In the genomic region with DNA sequence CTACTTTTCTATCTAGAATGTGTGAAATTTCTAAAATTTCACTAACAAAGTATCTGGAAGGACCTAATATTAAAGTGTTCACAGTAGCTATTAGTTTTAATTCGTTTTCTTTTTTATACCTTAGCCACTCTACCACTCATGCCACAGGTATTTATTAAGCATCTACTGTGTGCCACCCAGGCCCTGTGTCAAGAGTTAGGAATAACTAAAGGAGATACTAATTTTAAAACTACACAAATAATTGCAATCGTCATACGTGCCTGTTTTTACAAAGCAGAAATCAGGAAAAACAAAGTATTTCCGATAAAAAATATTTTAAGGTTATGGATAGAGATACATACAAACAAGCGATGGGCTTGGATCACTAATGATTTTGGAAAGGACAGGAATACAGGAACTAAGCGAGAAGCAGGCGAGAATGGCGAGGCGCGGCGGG, we compare ENCODE assay signal across 10 cellular contexts. TPM values are rescaled to one million over a fixed set of nuclear protein-coding genes. Genes with fewer than 3 reads are reported as not detected.
DNase-seq lines count a peak whose midpoint lies in the region; ATAC-seq and TF ChIP-seq lines count a peak whose summit lies in the region.
"Had no signal": no experiment of that assay in that cellular context is flagged by ENCODE, and none has a peak within 500 bp of the region (broad histone marks: within the 10 kb centered on the region; RNA-seq: fewer than 3 reads in every experiment).

No MANE protein-coding gene starts in this region.

- peak overlapping the region; percentile 98 for H3K27ac ChIP-seq in left ventricle myocardium inferior (replicated peaks)
- H3K27ac ChIP-seq in breast epithelium: peak overlapping the region; percentile 80 to 91
- H3K27ac ChIP-seq in mesodermal cell (ENCODE audit: low read depth, low read length, severe bottlenecking): peak overlapping the region; percentile 44
- peak overlapping the region; percentile 48 for H3K27ac ChIP-seq in urinary bladder (ENCODE audit: low read depth)

- H3K27me3 ChIP-seq in left ventricle myocardium inferior (ENCODE audit: low read depth): no peaks in the 10 kb centered on the region
- H3K27me3 ChIP-seq in breast epithelium: no peaks in the 10 kb centered on the region

- no peak for ATAC-seq in Right ventricle myocardium inferior
- ATAC-seq in GM21423 (IDR thresholded peaks at IDR 0.05; ENCODE audit: unreplicated experiment): no peak

- TF ChIP-seq POLR2A in breast epithelium (IDR thresholded peaks at IDR 0.05): no peak

- DNase-seq in left ventricle myocardium inferior (no peak), Right ventricle myocardium inferior (ENCODE audit: missing footprints) (no peak), breast epithelium (ENCODE audit: low spot score in 2 of 2) (no peak), ACHN (no peak), OCI-M1 (lab: John Stamatoyannopoulos, UW) (no peak)

- WGBS in mesodermal cell (ENCODE audit: insufficient coverage in 2 of 2), 2 experiments: 12 to 20% methylated on average over 7 to 8 of the region's 11 CpGs
- 7% methylated on average over 11 of the region's 11 CpGs for WGBS in urinary bladder

- H3K9me3 ChIP-seq in left ventricle myocardium inferior (replicated peaks): no peaks in the 10 kb centered on the region
- no peaks in the 10 kb centered on the region for H3K9me3 ChIP-seq in breast epithelium
- peaks cover under 1% of the 10 kb centered on the region for H3K9me3 ChIP-seq in mesodermal cell (ENCODE audit: control insufficient read depth, low read length)

- TF ChIP-seq CTCF in left ventricle myocardium inferior (IDR thresholded peaks at IDR 0.05; ENCODE audit: borderline replicate concordance) (no peak), breast epithelium (IDR thresholded peaks at IDR 0.05) (no peak)

- intact Hi-C loops in left ventricle myocardium inferior (cut with micrococcal nuclease): no loop called here
- intact Hi-C loops in Right ventricle myocardium inferior (cut with DNase I): loop anchor here (1.0 to 2.0 kb wide), 3 partner anchors 19 to 92 kb away; a partner anchor contains a TSS
- intact Hi-C loops in breast epithelium (cut with DNase I; ENCODE audit: low total_unique reads): loop anchor here (5.0 kb wide), 1 partner anchor 97 kb away; no protein-coding TSS in a partner anchor

- H3K4me3 ChIP-seq in left ventricle myocardium inferior (peak overlapping the region; percentile 95), breast epithelium (peak overlapping the region; percentile 79 to 94 (median 92)), mesodermal cell (ENCODE audit: extremely low read depth, insufficient read depth, low read length, poor library complexity, severe bottlenecking) (peak overlapping the region; percentile 84), urinary bladder (ENCODE audit: low read depth, low read length) (peak overlapping the region; percentile 77)

- in situ Hi-C loops in ACHN (cut with HindIII; ENCODE audit: low pct_ligation_motif_present, low pct_unique_long_range_greater_than_20kb, low sequenced_read_pairs): no loop called here

- H3K36me3 ChIP-seq in left ventricle myocardium inferior (no peaks in the 10 kb centered on the region), breast epithelium (no peaks in the 10 kb centered on the region), mesodermal cell (ENCODE audit: control insufficient read depth, insufficient read depth, low read length) (peaks cover 5% of the 10 kb centered on the region), urinary bladder (ENCODE audit: insufficient read depth) (no peaks in the 10 kb centered on the region)

- H3K4me1 ChIP-seq in left ventricle myocardium inferior (peaks cover 56% of the 10 kb centered on the region), breast epithelium (peaks cover 0 to 12% of the 10 kb centered on the region in 2 donors), mesodermal cell (ENCODE audit: control insufficient read depth, insufficient read depth, low read length, poor library complexity, severe bottlenecking) (no peaks in the 10 kb centered on the region), urinary bladder (ENCODE audit: insufficient read depth) (no peaks in the 10 kb centered on the region)

RNA-seq across cellular contexts. Expression of a gene that starts 0.5 kb away (rescaled TPM):
- total RNA-seq in left ventricle myocardium inferior: 22.1 TPM
- total RNA-seq in Right ventricle myocardium inferior: 28.8 TPM
- 10 to 100 TPM; 23.3 to 40.5 (median 30.0) TPM for total RNA-seq in breast epithelium
- 9.4 TPM for polyA plus RNA-seq in mesodermal cell (2013, experiment 1 of 2)
- 8.9 TPM for polyA plus RNA-seq in mesodermal cell (2013, experiment 2 of 2)
- total RNA-seq in urinary bladder: 37.2 TPM
- 26.6 TPM for polyA plus RNA-seq in urinary bladder

RNA-seq across cellular contexts. Expression of a gene that starts 43.3 kb away (rescaled TPM):
- total RNA-seq in left ventricle myocardium inferior: 0.08 TPM
- total RNA-seq in Right ventricle myocardium inferior: not detected
- total RNA-seq in breast epithelium: under 1 TPM in 1 of 3 donors, not detected in 2; 0.16 TPM
- polyA plus RNA-seq in mesodermal cell (2013, experiment 1 of 2): 0.11 TPM
- polyA plus RNA-seq in mesodermal cell (2013, experiment 2 of 2): not detected
- total RNA-seq in urinary bladder: not detected
- polyA plus RNA-seq in urinary bladder: not detected
- total RNA-seq: aorta, M059J had no signal

Comparison
In these comparisons a context has a peak if more than half of its experiments do, and no peak if none do; other contexts are left out.
1. H3K27ac ChIP-seq: peak in every context shown above with its lines; median percentile 98 in left ventricle myocardium inferior; 86 in breast epithelium; 48 in urinary bladder; 44 in mesodermal cell.